In the genomic region with DNA sequence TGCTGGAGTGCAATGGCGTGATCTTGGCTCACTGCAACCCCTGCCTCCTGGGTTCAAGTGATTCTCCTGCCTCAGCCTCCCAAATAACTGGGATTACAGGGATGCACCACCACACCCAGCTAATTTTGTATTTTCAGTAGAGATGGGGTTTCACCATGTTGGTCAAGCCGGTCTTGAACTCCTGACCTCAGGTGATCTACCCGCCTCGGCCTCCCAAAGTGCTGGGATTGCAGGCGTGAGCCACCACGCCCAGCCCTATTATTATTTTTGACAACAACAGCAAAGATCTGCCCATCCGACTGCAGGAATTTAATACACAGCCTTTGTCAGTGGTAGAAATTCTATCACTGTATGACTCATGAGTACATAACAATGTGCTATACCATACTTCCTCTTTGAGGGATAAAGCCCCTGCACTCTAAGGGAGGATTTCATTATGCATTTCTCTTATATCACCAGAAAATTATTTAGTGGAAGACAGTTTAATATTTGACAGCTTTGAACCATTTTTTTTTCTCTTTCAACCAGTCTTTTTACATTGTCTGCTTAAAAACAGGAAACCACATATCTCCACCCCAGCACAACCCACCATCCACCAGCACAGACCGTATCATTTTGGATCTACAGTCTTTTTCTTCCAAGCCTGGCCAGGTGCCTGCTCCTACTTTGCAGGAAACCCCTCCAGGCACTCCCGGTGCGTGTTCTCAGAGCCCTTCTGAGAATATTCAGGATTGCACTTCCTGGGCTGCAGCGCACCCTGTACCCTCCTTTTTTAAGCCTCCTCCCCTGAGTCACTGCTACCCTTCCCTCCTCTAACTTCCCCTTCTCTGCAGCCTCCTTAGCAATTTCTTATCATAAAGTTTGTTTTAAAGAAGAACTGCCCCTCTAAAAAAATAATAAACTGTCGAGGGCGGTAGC, we compare ENCODE assay signal across 8 cellular contexts. TPM values are rescaled to one million over a fixed set of nuclear protein-coding genes. Genes with fewer than 3 reads are reported as not detected.
A peak's percentile ranks its signal among the peaks of the same experiment; 100 is the strongest.
DNase-seq lines count a peak whose midpoint lies in the region; ATAC-seq and TF ChIP-seq lines count a peak whose summit lies in the region.

No MANE protein-coding gene starts in this region.

- no peaks in the 10 kb centered on the region for H3K9me3 Mint-ChIP-seq in mesothelial cell of epicardium

- peak; percentile 39 for ATAC-seq in HG03066 (IDR thresholded peaks at IDR 0.05; ENCODE audit: low read depth, unreplicated experiment)
- peak; percentile 82 for ATAC-seq in RWPE2 (ENCODE audit: low read depth)

- no peaks in the 10 kb centered on the region for H3K36me3 Mint-ChIP-seq in mesothelial cell of epicardium

- H3K27me3 ChIP-seq in RWPE2 (ENCODE audit: insufficient read depth, poor library complexity, severe bottlenecking) = no peaks in the 10 kb centered on the region

- H3K4me1 Mint-ChIP-seq in mesothelial cell of epicardium = peaks cover 44% of the 10 kb centered on the region

- H3K27ac ChIP-seq in RWPE2 (ENCODE audit: poor library complexity, severe bottlenecking) (peak overlapping the region; percentile 94), caudate nucleus (ENCODE audit: low read depth, low read length) (peak overlapping the region; percentile 48)

- TF ChIP-seq CTCF in RWPE2 (IDR thresholded peaks at IDR 0.05; ENCODE audit: poor library complexity, severe bottlenecking) = no peak
- TF ChIP-seq CTCF in mesothelial cell of epicardium (IDR thresholded peaks at IDR 0.05; ENCODE audit: unreplicated experiment) = no peak

- peak overlapping the region; percentile 21 for H3K4me3 ChIP-seq in RWPE2 (ENCODE audit: severe bottlenecking)

- H3K9me3 ChIP-seq in RWPE2 (ENCODE audit: severe bottlenecking) = no peaks in the 10 kb centered on the region

- H3K4me3 Mint-ChIP-seq in mesothelial cell of epicardium = peak overlapping the region; percentile 63

- H3K4me1 ChIP-seq in RWPE2 (ENCODE audit: insufficient read depth, poor library complexity, severe bottlenecking) = peaks cover 10% of the 10 kb centered on the region

- no peaks in the 10 kb centered on the region for H3K36me3 ChIP-seq in RWPE2 (ENCODE audit: low read depth)

- DNase-seq in stimulated activated CD4-positive, alpha-beta T cell treated with anti-CD3 and anti-CD28 coated beads, Interleukin-2, amount 100 ng/mL, for 24 hours = peak; percentile 35 to 52
- DNase-seq in stimulated activated CD4-positive, alpha-beta T cell treated with anti-CD3 and anti-CD28 coated beads, Interleukin-4, amount 100 ng/mL, for 1 hour = no peak
- peak; percentile 53 for DNase-seq in RWPE2 (ENCODE audit: low spot score)
- DNase-seq in caudate nucleus (lab: John Stamatoyannopoulos, UW) = peak in 2 of 61 donors; percentile 15 to 20
- no peak for DNase-seq in mesothelial cell of epicardium (ENCODE audit: low spot score in 2 of 2, unreplicated experiment in 2 of 2)
- no peak for DNase-seq in NCI-H526 (lab: John Stamatoyannopoulos, UW)
- DNase-seq in hippocampal formation (lab: John Stamatoyannopoulos, UW) = no peak

- H3K27me3 Mint-ChIP-seq in mesothelial cell of epicardium (ENCODE audit: low read depth) = no peaks in the 10 kb centered on the region

- peak overlapping the region; percentile 94 for H3K27ac Mint-ChIP-seq in mesothelial cell of epicardium

RNA-seq across cellular contexts. Expression of gene ARHGDIB, which starts 0.6 kb away (rescaled TPM):
- 26.2 to 30.1 TPM (median 28.5 TPM) in 3 replicates for total RNA-seq in mesothelial cell of epicardium

RNA-seq across cellular contexts. Expression of gene PDE6H, which starts 12.0 kb away (rescaled TPM):
- total RNA-seq in mesothelial cell of epicardium = not detected in 3 replicates

RNA-seq across cellular contexts. Expression of gene ERP27, which starts 22.5 kb away (rescaled TPM):
- 55.2 to 60.4 TPM (median 58.1 TPM) in 3 replicates for total RNA-seq in mesothelial cell of epicardium

Comparison
In these comparisons a context has a peak if more than half of its experiments do, and no peak if none do; other contexts are left out.
1. DNase-seq: peak in stimulated activated CD4-positive, alpha-beta T cell treated with anti-CD3 and anti-CD28 coated beads, Interleukin-2, amount 100 ng/mL, for 24 hours (2 of 2) and RWPE2 (single experiment); none in stimulated activated CD4-positive, alpha-beta T cell treated with anti-CD3 and anti-CD28 coated beads, Interleukin-4, amount 100 ng/mL, for 1 hour (single experiment), mesothelial cell of epicardium (0 of 2), NCI-H526 (0 of 2) and hippocampal formation (0 of 2).